In the genomic region with DNA sequence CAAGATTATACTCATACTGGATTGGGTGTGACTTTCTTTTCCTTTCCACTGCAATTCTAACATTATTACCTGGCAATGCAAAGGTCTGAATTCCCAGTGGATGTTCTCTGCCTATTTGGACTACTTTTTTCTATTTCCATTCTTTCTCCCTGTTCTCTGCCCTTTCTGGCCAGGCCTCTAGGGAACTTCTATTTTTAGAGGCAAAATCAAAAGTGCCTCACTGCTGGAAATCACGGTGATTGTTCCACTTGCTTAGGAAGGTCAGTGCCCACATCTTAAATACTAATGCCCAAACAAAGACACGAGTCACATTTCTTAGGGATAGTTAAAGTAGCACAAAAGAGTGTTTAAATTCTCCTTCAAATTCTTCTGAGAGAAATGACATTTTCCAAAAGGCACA, we compare ENCODE assay signal across 20 cellular contexts. TPM values are rescaled to one million over a fixed set of nuclear protein-coding genes. Genes with fewer than 3 reads are reported as not detected.
"Had no signal": no experiment of that assay in that cellular context is flagged by ENCODE, and none has a peak within 500 bp of the region (broad histone marks: within the 10 kb centered on the region; RNA-seq: fewer than 3 reads in every experiment).

No MANE protein-coding gene starts in this region.

- H3K4me3 Mint-ChIP-seq: activated CD4-positive, alpha-beta memory T cell treated with anti-CD3 and anti-CD28 coated beads for 36 hours; activated naive CD8-positive, alpha-beta T cell treated with anti-CD3 and anti-CD28 coated beads, Interleukin-2, amount 10 ng/mL, durations not matched to agents 7 days and 5 days; activated T-cell treated with anti-CD3 and anti-CD28 coated beads, Interleukin-2, amount 50 U/mL, for 4 hours; stimulated activated naive CD8-positive, alpha-beta T cell treated with anti-CD3 and anti-CD28 coated beads, Interleukin-15, Interleukin-2, amounts not matched to agents 100 ng/mL and 50 ng/mL, for 24 hours; T-helper 2 cell treated with Interferon-gamma antibody and Interleukin-4, amounts not matched to agents 5 μg/mL and 100 μg/mL, for 36 hours had no signal

- H3K27ac ChIP-seq: SJSA1, testis, uterus had no signal

- H3K27me3 ChIP-seq: SJSA1, testis, uterus had no signal

- H3K27ac Mint-ChIP-seq: activated CD4-positive, alpha-beta memory T cell treated with anti-CD3 and anti-CD28 coated beads for 36 hours; activated naive CD8-positive, alpha-beta T cell treated with anti-CD3 and anti-CD28 coated beads, Interleukin-2, amount 10 ng/mL, durations not matched to agents 7 days and 5 days; stimulated activated naive CD8-positive, alpha-beta T cell treated with anti-CD3 and anti-CD28 coated beads, Interleukin-15, Interleukin-2, amounts not matched to agents 100 ng/mL and 50 ng/mL, for 24 hours; T-helper 2 cell treated with Interferon-gamma antibody and Interleukin-4, amounts not matched to agents 5 μg/mL and 100 μg/mL, for 36 hours had no signal

- H3K9me3 ChIP-seq: mucosa of descending colon, SJSA1, testis, uterus had no signal

- H3K27me3 Mint-ChIP-seq: activated CD4-positive, alpha-beta memory T cell treated with anti-CD3 and anti-CD28 coated beads for 36 hours; activated naive CD8-positive, alpha-beta T cell treated with anti-CD3 and anti-CD28 coated beads, Interleukin-2, amount 10 ng/mL, durations not matched to agents 7 days and 5 days; stimulated activated naive CD8-positive, alpha-beta T cell treated with anti-CD3 and anti-CD28 coated beads, Interleukin-15, Interleukin-2, amounts not matched to agents 100 ng/mL and 50 ng/mL, for 24 hours had no signal

- H3K36me3 ChIP-seq: SJSA1, uterus had no signal

- H3K9me3 Mint-ChIP-seq: activated CD4-positive, alpha-beta memory T cell treated with anti-CD3 and anti-CD28 coated beads for 36 hours; activated naive CD8-positive, alpha-beta T cell treated with anti-CD3 and anti-CD28 coated beads, Interleukin-2, amount 10 ng/mL, durations not matched to agents 7 days and 5 days; activated T-cell treated with anti-CD3 and anti-CD28 coated beads, Interleukin-2, amount 50 U/mL, for 4 hours; stimulated activated naive CD8-positive, alpha-beta T cell treated with anti-CD3 and anti-CD28 coated beads, Interleukin-15, Interleukin-2, amounts not matched to agents 100 ng/mL and 50 ng/mL, for 24 hours; T-helper 2 cell treated with Interferon-gamma antibody and Interleukin-4, amounts not matched to agents 5 μg/mL and 100 μg/mL, for 36 hours had no signal

- H3K4me3 ChIP-seq: mucosa of descending colon, SJSA1, testis, uterus had no signal

- ATAC-seq: activated T-cell treated with anti-CD3 and anti-CD28 coated beads, Interleukin-2, amount 50 U/mL, for 4 hours; mucosa of descending colon; sciatic nerve had no signal

- H3K4me1 ChIP-seq: SJSA1 had no signal

- H3K36me3 Mint-ChIP-seq: activated CD4-positive, alpha-beta memory T cell treated with anti-CD3 and anti-CD28 coated beads for 36 hours; activated naive CD8-positive, alpha-beta T cell treated with anti-CD3 and anti-CD28 coated beads, Interleukin-2, amount 10 ng/mL, durations not matched to agents 7 days and 5 days had no signal

- DNase-seq: activated CD4-positive, alpha-beta memory T cell treated with anti-CD3 and anti-CD28 coated beads for 36 hours; activated CD4-positive, CD25-positive, alpha-beta regulatory T cell treated with anti-CD3 and anti-CD28 coated beads, Interleukin-2, amount 50 U/mL, for 72 hours; activated gamma-delta T cell; activated naive CD8-positive, alpha-beta T cell treated with anti-CD3 and anti-CD28 coated beads, Interleukin-2, amount 10 ng/mL, durations not matched to agents 7 days and 5 days; activated T-cell treated with anti-CD3 and anti-CD28 coated beads, Interleukin-2, amount 50 U/mL, for 4 hours; anterior cingulate cortex; caudate nucleus; hypothalamus; mammary epithelial cell; mucosa of descending colon; posterior cingulate gyrus; stimulated activated CD4-positive, alpha-beta T cell treated with anti-CD3 and anti-CD28 coated beads, Interleukin-4, amount 100 ng/mL, for 1 hour; stimulated activated CD8-positive, alpha-beta memory T cell treated with anti-CD3 and anti-CD28 coated beads, Interleukin-4, amount 100 ng/mL, for 48 hours; SW 1271; testis; uterus had no signal

- H3K4me1 Mint-ChIP-seq: activated naive CD8-positive, alpha-beta T cell treated with anti-CD3 and anti-CD28 coated beads, Interleukin-2, amount 10 ng/mL, durations not matched to agents 7 days and 5 days had no signal

RNA-seq across cellular contexts. Expression of a gene that starts 34.9 kb away (rescaled TPM):
- total RNA-seq: activated CD4-positive, alpha-beta memory T cell treated with anti-CD3 and anti-CD28 coated beads for 36 hours; activated naive CD8-positive, alpha-beta T cell treated with anti-CD3 and anti-CD28 coated beads, Interleukin-2, amount 10 ng/mL, durations not matched to agents 7 days and 5 days; activated T-cell treated with anti-CD3 and anti-CD28 coated beads, Interleukin-2, amount 50 U/mL, for 4 hours; sciatic nerve; SJSA1 had no signal
